1 cellular context compared by ENCODE assay signal in the genomic region with DNA sequence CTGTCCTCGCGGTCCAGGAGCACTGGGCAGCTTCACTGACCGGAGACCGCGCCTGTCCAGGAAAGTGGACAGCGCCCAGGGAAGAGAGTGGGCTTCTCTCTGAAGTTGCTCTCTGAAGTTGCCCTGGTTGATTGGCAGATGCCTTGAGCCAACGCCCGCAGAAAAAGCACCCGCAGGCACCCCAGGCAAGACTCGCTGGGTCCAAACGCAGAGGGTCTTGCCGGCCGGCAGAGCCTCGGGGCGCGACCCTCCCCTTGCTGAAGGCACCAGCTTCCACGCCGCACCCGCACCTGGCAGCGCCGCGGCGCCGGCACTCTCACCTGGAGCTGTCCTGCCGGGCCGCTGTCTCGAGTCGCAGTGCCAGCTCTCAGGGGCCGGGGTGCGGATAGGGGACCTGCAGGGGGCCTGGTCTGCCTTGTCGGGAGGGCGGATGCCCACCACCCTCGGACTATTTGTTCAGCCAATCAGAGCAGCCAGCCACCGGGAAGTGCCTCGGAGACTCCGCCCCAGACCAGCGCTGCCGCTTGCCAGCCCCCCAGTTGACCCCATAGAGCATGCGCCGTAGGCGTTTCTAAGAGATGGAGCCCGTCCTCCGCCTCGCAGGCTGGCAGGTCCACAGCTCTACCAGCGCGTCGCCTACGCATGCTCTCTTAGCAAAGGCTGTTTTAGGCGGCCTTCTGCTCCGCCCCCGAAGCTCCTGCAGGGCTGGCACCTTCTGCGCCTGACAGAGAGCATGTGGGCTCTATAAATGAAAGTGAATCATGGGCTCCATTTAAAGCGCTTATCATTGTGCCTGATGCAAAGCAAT.
TF ChIP-seq lines count a peak whose summit lies in the region.

A gene (minus strand): TSS at position 359 of the 808 bp plus-strand sequence. CDS start 4,127 bp downstream, outside the sequence.

TF ChIP-seq in HepG2, 621 proteins besides CTCF, POLR2A, EP300 and RAD21 (continued from another document and continues in another):
- TF ChIP-seq, protein P1, sequence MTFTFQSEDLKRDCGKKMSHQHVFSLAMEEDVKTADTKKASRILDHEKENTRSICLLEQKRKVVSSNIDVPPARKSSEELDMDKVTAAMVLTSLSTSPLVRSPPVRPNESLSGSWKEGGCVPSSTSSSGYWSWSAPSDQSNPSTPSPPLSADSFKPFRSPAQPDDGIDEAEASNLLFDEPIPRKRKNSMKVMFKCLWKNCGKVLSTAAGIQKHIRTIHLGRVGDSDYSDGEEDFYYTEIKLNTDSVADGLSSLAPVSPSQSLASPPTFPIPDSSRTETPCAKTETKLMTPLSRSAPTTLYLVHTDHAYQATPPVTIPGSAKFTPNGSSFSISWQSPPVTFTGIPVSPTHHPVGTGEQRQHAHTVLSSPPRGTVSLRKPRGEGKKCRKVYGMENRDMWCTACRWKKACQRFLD (CRISPR knock-in tag; IDR thresholded peaks at IDR 0.05; ENCODE audit: borderline replicate concordance): no peak
- TF ChIP-seq ZNF775 (CRISPR knock-in tag; IDR thresholded peaks at IDR 0.05; ENCODE audit: borderline replicate concordance) (no peak), CREB1 (IDR thresholded peaks at IDR 0.05) (no peak), CREB1 (CRISPR knock-in tag; IDR thresholded peaks at IDR 0.05) (no peak), PHF8 (CRISPR knock-in tag; IDR thresholded peaks at IDR 0.05) (peak; percentile 88), ZNF292 (CRISPR knock-in tag; IDR thresholded peaks at IDR 0.05; ENCODE audit: borderline replicate concordance, low read depth) (peak; percentile 69), U2AF1 (optimal IDR thresholded peaks at IDR 0.05; ENCODE audit: low read depth, low read length) (no peak), SAP130 (CRISPR knock-in tag; IDR thresholded peaks at IDR 0.05; ENCODE audit: low read depth) (peak; percentile 65), ELF4 (CRISPR knock-in tag; IDR thresholded peaks at IDR 0.05; ENCODE audit: borderline replicate concordance) (no peak), TCF12 (IDR thresholded peaks at IDR 0.05) (no peak), TCF12 (CRISPR knock-in tag; IDR thresholded peaks at IDR 0.05) (no peak), ZNF670 (CRISPR knock-in tag; IDR thresholded peaks at IDR 0.05; ENCODE audit: borderline replicate concordance) (no peak; the same call in 1 of the 2 replicates), REXO4 (CRISPR knock-in tag; IDR thresholded peaks at IDR 0.05; ENCODE audit: borderline replicate concordance) (no peak), SP1 (IDR thresholded peaks at IDR 0.05) (no peak), SP1 (CRISPR knock-in tag; IDR thresholded peaks at IDR 0.05) (peak; percentile 6; the same call in 1 of the 2 replicates), TEAD3 (CRISPR knock-in tag; optimal IDR thresholded peaks at IDR 0.05; ENCODE audit: borderline replicate concordance) (no peak), ZNF256 (CRISPR knock-in tag; conservative IDR thresholded peaks at IDR 0.05) (no peak), POGZ (CRISPR knock-in tag; IDR thresholded peaks at IDR 0.05) (peak; percentile 42), SRSF4 (IDR thresholded peaks at IDR 0.05; ENCODE audit: low read depth, low read length, poor library complexity, severe bottlenecking) (no peak), ZNF577 (CRISPR knock-in tag; IDR thresholded peaks at IDR 0.05; ENCODE audit: borderline replicate concordance, low read depth) (no peak), ARID2 (CRISPR knock-in tag; IDR thresholded peaks at IDR 0.05; ENCODE audit: borderline replicate concordance) (no peak), HNRNPK (IDR thresholded peaks at IDR 0.05; ENCODE audit: low read depth, low read length, poor library complexity, severe bottlenecking) (no peak), TAF1 (CRISPR knock-in tag; IDR thresholded peaks at IDR 0.05) (peak; percentile 85), ZNF678 (CRISPR knock-in tag; IDR thresholded peaks at IDR 0.05) (no peak), ZNF781 (CRISPR knock-in tag; IDR thresholded peaks at IDR 0.05; ENCODE audit: borderline replicate concordance, not compliant biosample characterization) (no peak), ESRRA (CRISPR knock-in tag; IDR thresholded peaks at IDR 0.05; ENCODE audit: low read depth) (no peak), ZNF563 (CRISPR knock-in tag; IDR thresholded peaks at IDR 0.05) (peak; percentile 62; the same call in 1 of the 2 replicates), ZFYVE20 (CRISPR knock-in tag; IDR thresholded peaks at IDR 0.05; ENCODE audit: borderline replicate concordance, low read depth) (no peak), ZNF556 (CRISPR knock-in tag; IDR thresholded peaks at IDR 0.05; ENCODE audit: borderline replicate concordance) (no peak), ZFAT (CRISPR knock-in tag; conservative IDR thresholded peaks at IDR 0.05) (no peak), EHMT2 (IDR thresholded peaks at IDR 0.05; ENCODE audit: borderline replicate concordance, low read depth, low read length) (no peak), BRD4 (CRISPR knock-in tag; IDR thresholded peaks at IDR 0.05) (no peak), ZNF143 (CRISPR knock-in tag; IDR thresholded peaks at IDR 0.05) (no peak), MTA1 (CRISPR knock-in tag; IDR thresholded peaks at IDR 0.05; ENCODE audit: borderline replicate concordance) (peak; percentile 80; the same call in 1 of the 2 replicates), FIP1L1 (IDR thresholded peaks at IDR 0.05; ENCODE audit: borderline replicate concordance, insufficient read depth, low read depth, low read length) (0 out of 2 replicates have a peak, but pooled peaks have one; percentile 32), SOX6 (IDR thresholded peaks at IDR 0.05) (no peak), SOX6 (CRISPR knock-in tag; IDR thresholded peaks at IDR 0.05) (peak; percentile 12; the same call in 1 of the 2 replicates), ATF7-NPFF (CRISPR knock-in tag; IDR thresholded peaks at IDR 0.05; ENCODE audit: low read depth) (no peak), YEATS2 (CRISPR knock-in tag; IDR thresholded peaks at IDR 0.05; ENCODE audit: borderline replicate concordance) (no peak), ZFP62 (CRISPR knock-in tag; IDR thresholded peaks at IDR 0.05) (no peak), ZBTB7B (CRISPR knock-in tag; IDR thresholded peaks at IDR 0.05) (peak; percentile 93), NFIC (IDR thresholded peaks at IDR 0.05; ENCODE audit: low read length) (no peak), ZNF230 (CRISPR knock-in tag; IDR thresholded peaks at IDR 0.05) (peak; percentile 23; the same call in 1 of the 2 replicates), SATB2 (CRISPR knock-in tag; IDR thresholded peaks at IDR 0.05) (no peak), KLF6 (CRISPR knock-in tag; IDR thresholded peaks at IDR 0.05) (no peak), FOXK2 (IDR thresholded peaks at IDR 0.05) (no peak)
- TF ChIP-seq, protein P2, sequence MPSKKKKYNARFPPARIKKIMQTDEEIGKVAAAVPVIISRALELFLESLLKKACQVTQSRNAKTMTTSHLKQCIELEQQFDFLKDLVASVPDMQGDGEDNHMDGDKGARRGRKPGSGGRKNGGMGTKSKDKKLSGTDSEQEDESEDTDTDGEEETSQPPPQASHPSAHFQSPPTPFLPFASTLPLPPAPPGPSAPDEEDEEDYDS (CRISPR knock-in tag; IDR thresholded peaks at IDR 0.05): peak; percentile 83
- TF ChIP-seq, protein P3, sequence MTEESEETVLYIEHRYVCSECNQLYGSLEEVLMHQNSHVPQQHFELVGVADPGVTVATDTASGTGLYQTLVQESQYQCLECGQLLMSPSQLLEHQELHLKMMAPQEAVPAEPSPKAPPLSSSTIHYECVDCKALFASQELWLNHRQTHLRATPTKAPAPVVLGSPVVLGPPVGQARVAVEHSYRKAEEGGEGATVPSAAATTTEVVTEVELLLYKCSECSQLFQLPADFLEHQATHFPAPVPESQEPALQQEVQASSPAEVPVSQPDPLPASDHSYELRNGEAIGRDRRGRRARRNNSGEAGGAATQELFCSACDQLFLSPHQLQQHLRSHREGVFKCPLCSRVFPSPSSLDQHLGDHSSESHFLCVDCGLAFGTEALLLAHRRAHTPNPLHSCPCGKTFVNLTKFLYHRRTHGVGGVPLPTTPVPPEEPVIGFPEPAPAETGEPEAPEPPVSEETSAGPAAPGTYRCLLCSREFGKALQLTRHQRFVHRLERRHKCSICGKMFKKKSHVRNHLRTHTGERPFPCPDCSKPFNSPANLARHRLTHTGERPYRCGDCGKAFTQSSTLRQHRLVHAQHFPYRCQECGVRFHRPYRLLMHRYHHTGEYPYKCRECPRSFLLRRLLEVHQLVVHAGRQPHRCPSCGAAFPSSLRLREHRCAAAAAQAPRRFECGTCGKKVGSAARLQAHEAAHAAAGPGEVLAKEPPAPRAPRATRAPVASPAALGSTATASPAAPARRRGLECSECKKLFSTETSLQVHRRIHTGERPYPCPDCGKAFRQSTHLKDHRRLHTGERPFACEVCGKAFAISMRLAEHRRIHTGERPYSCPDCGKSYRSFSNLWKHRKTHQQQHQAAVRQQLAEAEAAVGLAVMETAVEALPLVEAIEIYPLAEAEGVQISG (CRISPR knock-in tag; IDR thresholded peaks at IDR 0.05): no peak
- TF ChIP-seq, protein P4, sequence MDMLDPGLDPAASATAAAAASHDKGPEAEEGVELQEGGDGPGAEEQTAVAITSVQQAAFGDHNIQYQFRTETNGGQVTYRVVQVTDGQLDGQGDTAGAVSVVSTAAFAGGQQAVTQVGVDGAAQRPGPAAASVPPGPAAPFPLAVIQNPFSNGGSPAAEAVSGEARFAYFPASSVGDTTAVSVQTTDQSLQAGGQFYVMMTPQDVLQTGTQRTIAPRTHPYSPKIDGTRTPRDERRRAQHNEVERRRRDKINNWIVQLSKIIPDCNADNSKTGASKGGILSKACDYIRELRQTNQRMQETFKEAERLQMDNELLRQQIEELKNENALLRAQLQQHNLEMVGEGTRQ (IDR thresholded peaks at IDR 0.05; ENCODE audit: low read depth, low read length): no peak
- TF ChIP-seq, protein P4 (CRISPR knock-in tag; IDR thresholded peaks at IDR 0.05; ENCODE audit: borderline replicate concordance): no peak
- TF ChIP-seq, protein P5, sequence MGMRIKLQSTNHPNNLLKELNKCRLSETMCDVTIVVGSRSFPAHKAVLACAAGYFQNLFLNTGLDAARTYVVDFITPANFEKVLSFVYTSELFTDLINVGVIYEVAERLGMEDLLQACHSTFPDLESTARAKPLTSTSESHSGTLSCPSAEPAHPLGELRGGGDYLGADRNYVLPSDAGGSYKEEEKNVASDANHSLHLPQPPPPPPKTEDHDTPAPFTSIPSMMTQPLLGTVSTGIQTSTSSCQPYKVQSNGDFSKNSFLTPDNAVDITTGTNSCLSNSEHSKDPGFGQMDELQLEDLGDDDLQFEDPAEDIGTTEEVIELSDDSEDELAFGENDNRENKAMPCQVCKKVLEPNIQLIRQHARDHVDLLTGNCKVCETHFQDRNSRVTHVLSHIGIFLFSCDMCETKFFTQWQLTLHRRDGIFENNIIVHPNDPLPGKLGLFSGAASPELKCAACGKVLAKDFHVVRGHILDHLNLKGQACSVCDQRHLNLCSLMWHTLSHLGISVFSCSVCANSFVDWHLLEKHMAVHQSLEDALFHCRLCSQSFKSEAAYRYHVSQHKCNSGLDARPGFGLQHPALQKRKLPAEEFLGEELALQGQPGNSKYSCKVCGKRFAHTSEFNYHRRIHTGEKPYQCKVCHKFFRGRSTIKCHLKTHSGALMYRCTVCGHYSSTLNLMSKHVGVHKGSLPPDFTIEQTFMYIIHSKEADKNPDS (CRISPR knock-in tag; IDR thresholded peaks at IDR 0.05): no peak
- TF ChIP-seq, protein P6, sequence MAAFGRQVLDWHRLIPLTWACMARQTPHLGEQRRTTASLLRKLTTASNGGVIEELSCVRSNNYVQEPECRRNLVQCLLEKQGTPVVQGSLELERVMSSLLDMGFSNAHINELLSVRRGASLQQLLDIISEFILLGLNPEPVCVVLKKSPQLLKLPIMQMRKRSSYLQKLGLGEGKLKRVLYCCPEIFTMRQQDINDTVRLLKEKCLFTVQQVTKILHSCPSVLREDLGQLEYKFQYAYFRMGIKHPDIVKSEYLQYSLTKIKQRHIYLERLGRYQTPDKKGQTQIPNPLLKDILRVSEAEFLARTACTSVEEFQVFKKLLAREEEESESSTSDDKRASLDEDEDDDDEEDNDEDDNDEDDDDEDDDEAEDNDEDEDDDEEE (CRISPR knock-in tag; IDR thresholded peaks at IDR 0.05): no peak
- TF ChIP-seq, protein P7, sequence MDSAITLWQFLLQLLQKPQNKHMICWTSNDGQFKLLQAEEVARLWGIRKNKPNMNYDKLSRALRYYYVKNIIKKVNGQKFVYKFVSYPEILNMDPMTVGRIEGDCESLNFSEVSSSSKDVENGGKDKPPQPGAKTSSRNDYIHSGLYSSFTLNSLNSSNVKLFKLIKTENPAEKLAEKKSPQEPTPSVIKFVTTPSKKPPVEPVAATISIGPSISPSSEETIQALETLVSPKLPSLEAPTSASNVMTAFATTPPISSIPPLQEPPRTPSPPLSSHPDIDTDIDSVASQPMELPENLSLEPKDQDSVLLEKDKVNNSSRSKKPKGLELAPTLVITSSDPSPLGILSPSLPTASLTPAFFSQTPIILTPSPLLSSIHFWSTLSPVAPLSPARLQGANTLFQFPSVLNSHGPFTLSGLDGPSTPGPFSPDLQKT (CRISPR knock-in tag; IDR thresholded peaks at IDR 0.05; ENCODE audit: borderline replicate concordance): no peak
- TF ChIP-seq, protein P8, sequence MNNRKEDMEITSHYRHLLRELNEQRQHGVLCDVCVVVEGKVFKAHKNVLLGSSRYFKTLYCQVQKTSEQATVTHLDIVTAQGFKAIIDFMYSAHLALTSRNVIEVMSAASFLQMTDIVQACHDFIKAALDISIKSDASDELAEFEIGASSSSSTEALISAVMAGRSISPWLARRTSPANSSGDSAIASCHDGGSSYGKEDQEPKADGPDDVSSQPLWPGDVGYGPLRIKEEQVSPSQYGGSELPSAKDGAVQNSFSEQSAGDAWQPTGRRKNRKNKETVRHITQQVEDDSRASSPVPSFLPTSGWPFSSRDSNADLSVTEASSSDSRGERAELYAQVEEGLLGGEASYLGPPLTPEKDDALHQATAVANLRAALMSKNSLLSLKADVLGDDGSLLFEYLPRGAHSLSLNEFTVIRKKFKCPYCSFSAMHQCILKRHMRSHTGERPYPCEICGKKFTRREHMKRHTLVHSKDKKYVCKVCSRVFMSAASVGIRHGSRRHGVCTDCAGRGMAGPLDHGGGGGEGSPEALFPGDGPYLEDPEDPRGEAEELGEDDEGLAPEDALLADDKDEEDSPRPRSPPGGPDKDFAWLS (CRISPR knock-in tag; IDR thresholded peaks at IDR 0.05; ENCODE audit: borderline replicate concordance): no peak
- TF ChIP-seq, protein P9, sequence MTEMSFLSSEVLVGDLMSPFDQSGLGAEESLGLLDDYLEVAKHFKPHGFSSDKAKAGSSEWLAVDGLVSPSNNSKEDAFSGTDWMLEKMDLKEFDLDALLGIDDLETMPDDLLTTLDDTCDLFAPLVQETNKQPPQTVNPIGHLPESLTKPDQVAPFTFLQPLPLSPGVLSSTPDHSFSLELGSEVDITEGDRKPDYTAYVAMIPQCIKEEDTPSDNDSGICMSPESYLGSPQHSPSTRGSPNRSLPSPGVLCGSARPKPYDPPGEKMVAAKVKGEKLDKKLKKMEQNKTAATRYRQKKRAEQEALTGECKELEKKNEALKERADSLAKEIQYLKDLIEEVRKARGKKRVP (CRISPR knock-in tag; IDR thresholded peaks at IDR 0.05): no peak
- TF ChIP-seq, protein P10, sequence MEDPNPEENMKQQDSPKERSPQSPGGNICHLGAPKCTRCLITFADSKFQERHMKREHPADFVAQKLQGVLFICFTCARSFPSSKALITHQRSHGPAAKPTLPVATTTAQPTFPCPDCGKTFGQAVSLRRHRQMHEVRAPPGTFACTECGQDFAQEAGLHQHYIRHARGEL (CRISPR knock-in tag; IDR thresholded peaks at IDR 0.05): no peak
